In genomic region chr2:53787911-53788289, GRCh38 we compare ENCODE assay signal across 8 cellular contexts. TPM values are rescaled to one million over a fixed set of nuclear protein-coding genes. Genes with fewer than 3 reads are reported as not detected.
DNase-seq lines count a peak whose midpoint lies in the region; ATAC-seq and TF ChIP-seq lines count a peak whose summit lies in the region.
"Had no signal": no experiment of that assay in that cellular context is flagged by ENCODE, and none has a peak within 500 bp of the region (broad histone marks: within the 10 kb centered on the region; RNA-seq: fewer than 3 reads in every experiment).

No MANE protein-coding gene starts in this region.

- no peaks in the 10 kb centered on the region for H3K9me3 ChIP-seq in HAP-1
- no peaks in the 10 kb centered on the region for H3K9me3 ChIP-seq in T-helper 17 cell (ENCODE audit: control insufficient read depth, low read length, poor library complexity, severe bottlenecking)
- H3K9me3 ChIP-seq in smooth muscle cell (replicated peaks; ENCODE audit: low read depth): no peaks in the 10 kb centered on the region

- H3K27me3 ChIP-seq in HAP-1 (ENCODE audit: low read depth) (no peaks in the 10 kb centered on the region), smooth muscle cell (ENCODE audit: low read depth) (no peaks in the 10 kb centered on the region)

- H3K36me3 ChIP-seq in HAP-1 (replicated peaks): no peaks in the 10 kb centered on the region
- H3K36me3 ChIP-seq in smooth muscle cell (ENCODE audit: low read depth): no peaks in the 10 kb centered on the region

- DNase-seq in HAP-1 (ENCODE audit: low spot score in 2 of 2) (no peak), T-helper 17 cell (no peak), glutamatergic neuron (no peak), smooth muscle cell (lab: John Stamatoyannopoulos, UW; ENCODE audit: unreplicated experiment) (no peak), GDM1 (lab: John Stamatoyannopoulos, UW) (no peak), DMS79 (lab: John Stamatoyannopoulos, UW) (no peak)
- DNase-seq: NCI-H1092 treated with DMSO at 0.1 percent for 48 hours had no signal

- peaks cover 92% of the 10 kb centered on the region for H3K79me2 ChIP-seq in smooth muscle cell (ENCODE audit: low read depth)

- H3K27me3 Mint-ChIP-seq in T-helper 17 cell (no peaks in the 10 kb centered on the region), glutamatergic neuron (ENCODE audit: unreplicated experiment) (peaks cover 2% of the 10 kb centered on the region)

- H3K9ac ChIP-seq in smooth muscle cell (ENCODE audit: low read depth): peak overlapping the region; percentile 87

- H3K4me3 Mint-ChIP-seq in T-helper 17 cell: peak overlapping the region; percentile 100
- H3K4me3 Mint-ChIP-seq in glutamatergic neuron (ENCODE audit: unreplicated experiment): peak overlapping the region; percentile 92

- H3F3A ChIP-seq in smooth muscle cell (ENCODE audit: low read depth): peaks cover 7% of the 10 kb centered on the region

- peak overlapping the region; percentile 71 for H3K27ac ChIP-seq in smooth muscle cell (ENCODE audit: low read depth)

- H3K27ac Mint-ChIP-seq in T-helper 17 cell (peak overlapping the region; percentile 98), glutamatergic neuron (ENCODE audit: unreplicated experiment) (peak overlapping the region; percentile 99)

- H3K4me1 ChIP-seq in HAP-1 (peaks cover 2% of the 10 kb centered on the region), smooth muscle cell (ENCODE audit: low read depth) (peaks cover 21% of the 10 kb centered on the region)

- no peak for ATAC-seq in T-helper 17 cell
- no peak for ATAC-seq in HG02870 (IDR thresholded peaks at IDR 0.05; ENCODE audit: unreplicated experiment)

- TF ChIP-seq CTCF in glutamatergic neuron (IDR thresholded peaks at IDR 0.05; ENCODE audit: partially characterized antibody, unreplicated experiment): no peak
- TF ChIP-seq CTCF in smooth muscle cell (IDR thresholded peaks at IDR 0.05; ENCODE audit: borderline replicate concordance, insufficient read depth, poor library complexity, severe bottlenecking): no peak

- peaks cover 10% of the 10 kb centered on the region for H3K36me3 Mint-ChIP-seq in T-helper 17 cell (ENCODE audit: low read depth)
- no peaks in the 10 kb centered on the region for H3K36me3 Mint-ChIP-seq in glutamatergic neuron (ENCODE audit: unreplicated experiment)

- H3K9me3 Mint-ChIP-seq in glutamatergic neuron (ENCODE audit: unreplicated experiment): peaks cover 3% of the 10 kb centered on the region

- peak overlapping the region; percentile 91 for H2AFZ ChIP-seq in smooth muscle cell (ENCODE audit: low read depth)

- H3K4me3 ChIP-seq in HAP-1 (peak overlapping the region; percentile 88), smooth muscle cell (peak overlapping the region; percentile 91)

- peaks cover 53% of the 10 kb centered on the region for H4K20me1 ChIP-seq in smooth muscle cell (ENCODE audit: low read depth)

- in situ Hi-C loops in HAP-1 (cut with MboI; ENCODE audit: low sequenced_read_pairs): no loop called here

- WGBS in smooth muscle cell (ENCODE audit: low lambda C conversion rate): 21% methylated on average over 7 of the region's 7 CpGs

- H3K4me2 ChIP-seq in smooth muscle cell: peak overlapping the region; percentile 99

- H3K4me1 Mint-ChIP-seq in T-helper 17 cell (peaks cover 39% of the 10 kb centered on the region), glutamatergic neuron (ENCODE audit: low read depth, unreplicated experiment) (peaks cover 10% of the 10 kb centered on the region)

RNA-seq across cellular contexts. Expression of gene ERLEC1, which starts 1.1 kb away (rescaled TPM):
- total RNA-seq in T-helper 17 cell: 10 to 100 TPM; 16.6 to 17.8 TPM
- total RNA-seq in glutamatergic neuron (ENCODE audit: unreplicated experiment): 20.9 TPM
- total RNA-seq in smooth muscle cell: 94.0 and 107 TPM in 2 replicates
- polyA plus RNA-seq in smooth muscle cell: 88.2 and 106 TPM in 2 replicates

RNA-seq across cellular contexts. Expression of gene ASB3, which starts 1.1 kb away (rescaled TPM):
- 10 to 100 TPM; 26.0 to 29.1 TPM for total RNA-seq in T-helper 17 cell
- total RNA-seq in glutamatergic neuron (ENCODE audit: unreplicated experiment): 25.3 TPM
- 24.9 and 31.6 TPM in 2 replicates for total RNA-seq in smooth muscle cell
- 16.0 and 19.0 TPM in 2 replicates for polyA plus RNA-seq in smooth muscle cell

RNA-seq across cellular contexts. Expression of gene CHAC2, which starts 20.3 kb away (rescaled TPM):
- total RNA-seq in T-helper 17 cell (under 1 TPM; 0.42 to 0.76 TPM), glutamatergic neuron (ENCODE audit: unreplicated experiment) (1.7 TPM), smooth muscle cell (0.54 and 2.9 TPM in 2 replicates)
- polyA plus RNA-seq in smooth muscle cell: 0.97 and 2.7 TPM in 2 replicates
